In genomic region chr15:36888018-36888992, GRCh38 we compare ENCODE assay signal across 1 cellular context.
TF ChIP-seq lines count a peak whose summit lies in the region.

No MANE protein-coding gene starts in this region.

TF ChIP-seq in WTC11, 78 proteins besides CTCF, POLR2A, EP300 and RAD21 (continued from another document):
- TF ChIP-seq PREB (CRISPR knock-in tag; IDR thresholded peaks at IDR 0.05; ENCODE audit: borderline replicate concordance) (no peak), ESRRA (CRISPR knock-in tag; IDR thresholded peaks at IDR 0.05; ENCODE audit: borderline replicate concordance) (no peak)
